ENCODE assay signal across 1 cellular context in genomic region chr6:109440325-109441068, GRCh38.
TF ChIP-seq lines count a peak whose summit lies in the region.

TSS of gene PPIL6 (minus strand) at chr6:109440628. CDS start at chr6:109440590, 38 bp downstream.
TSS of gene SMPD2 (plus strand) at chr6:109440724. CDS start at chr6:109441122, 398 bp downstream.

TF ChIP-seq in A549, 52 proteins besides CTCF, POLR2A, EP300 and RAD21 (continued from another document):
- peak; percentile 14; the same call in 1 of the 2 replicates for TF ChIP-seq HMGXB4 (CRISPR knock-in tag; IDR thresholded peaks at IDR 0.05; ENCODE audit: borderline replicate concordance)
- TF ChIP-seq JUN (IDR thresholded peaks at IDR 0.05): peak in 1 of 2 experiments; percentile 21; a peak in 3 of 5 replicates
- TF ChIP-seq TFCP2L1 (CRISPR knock-in tag; IDR thresholded peaks at IDR 0.05): no peak
- TF ChIP-seq GATA3 (IDR thresholded peaks at IDR 0.05; ENCODE audit: borderline replicate concordance): no peak
- TF ChIP-seq HOXB5 (CRISPR knock-in tag; IDR thresholded peaks at IDR 0.05): peak; percentile 64; the same call in 1 of the 2 replicates
- no peak for TF ChIP-seq RARB (CRISPR knock-in tag; IDR thresholded peaks at IDR 0.05)
- TF ChIP-seq KDM5A (IDR thresholded peaks at IDR 0.05): no peak
- no peak for TF ChIP-seq HEYL (CRISPR knock-in tag; IDR thresholded peaks at IDR 0.05)
